9 cellular contexts compared by ENCODE assay signal in genomic region chr3:52046914-52047239, GRCh38. TPM values are rescaled to one million over a fixed set of nuclear protein-coding genes. Genes with fewer than 3 reads are reported as not detected.
A peak's percentile ranks its signal among the peaks of the same experiment; 100 is the strongest.
DNase-seq lines count a peak whose midpoint lies in the region; ATAC-seq and TF ChIP-seq lines count a peak whose summit lies in the region.
"Had no signal": no experiment of that assay in that cellular context is flagged by ENCODE, and none has a peak within 500 bp of the region (broad histone marks: within the 10 kb centered on the region; RNA-seq: fewer than 3 reads in every experiment).

No MANE protein-coding gene starts in this region.

- H4K8ac ChIP-seq in trophoblast cell (ENCODE audit: low read depth, low read length): peak overlapping the region; percentile 55

- H3K79me1 ChIP-seq in trophoblast cell (ENCODE audit: low read length): peaks cover 19% of the 10 kb centered on the region

- H4K12ac ChIP-seq in trophoblast cell (ENCODE audit: low read depth, low read length): peak overlapping the region; percentile 48

- H2AFZ ChIP-seq in trophoblast cell (ENCODE audit: insufficient read depth, low read length, poor library complexity): peak overlapping the region; percentile 40

- H3K4ac ChIP-seq in trophoblast cell (ENCODE audit: low read depth, low read length): peak overlapping the region; percentile 53

- H3K27ac ChIP-seq in SJSA1 (peak overlapping the region; percentile 96), esophagus muscularis mucosa (replicated peaks in 1 of 4) (peak overlapping the region; percentile 48 to 60 (median 55)), trophoblast cell (ENCODE audit: low read depth, low read length) (peak overlapping the region; percentile 22)
- H3K27ac ChIP-seq: cardiac muscle cell had no signal

- H3K4me3 ChIP-seq in AG10803 (ENCODE audit: low read length) (0 out of 2 replicates have a peak overlapping the region, but pooled peaks have one; percentile 20), SJSA1 (no peak overlapping the region), esophagus muscularis mucosa (no peak overlapping the region), trophoblast cell (ENCODE audit: low read depth, low read length) (no peak overlapping the region)
- H3K4me3 ChIP-seq: cardiac muscle cell had no signal

- peak overlapping the region; percentile 72 for H3K18ac ChIP-seq in trophoblast cell (ENCODE audit: low read length)

- H3K79me2 ChIP-seq in trophoblast cell (ENCODE audit: control insufficient read depth, insufficient read depth, low read length, poor library complexity): peaks cover 1% of the 10 kb centered on the region

- no peak for DNase-seq in AG10803 (ENCODE audit: low read depth)
- no peak for DNase-seq in SJSA1 (ENCODE audit: low read depth in 1 of 2, low spot score in 2 of 2)
- no peak for DNase-seq in esophagus muscularis mucosa (ENCODE audit: extremely low spot score)
- DNase-seq in trophoblast cell: no peak
- no peak for DNase-seq in NCI-H524 treated with DMSO at 0.1 percent for 48 hours (lab: John Stamatoyannopoulos, UW)
- no peak for DNase-seq in AG08396 (ENCODE audit: low spot score)
- DNase-seq in epidermal melanocyte (ENCODE audit: insufficient read length, low spot score): no peak

- H2BK12ac ChIP-seq in trophoblast cell (ENCODE audit: low read length): peak overlapping the region; percentile 85

- H2BK5ac ChIP-seq in trophoblast cell (ENCODE audit: low read depth, low read length, poor library complexity): peak overlapping the region; percentile 80

- H3K4me1 ChIP-seq in SJSA1 (replicated peaks): peaks cover 38% of the 10 kb centered on the region
- H3K4me1 ChIP-seq in esophagus muscularis mucosa: peaks cover 43 to 63% (median 49%) of the 10 kb centered on the region in 4 donors
- peaks cover 19 to 23% of the 10 kb centered on the region in 2 experiments for H3K4me1 ChIP-seq in trophoblast cell (ENCODE audit: control insufficient read depth in 1 of 2, insufficient read depth in 2 of 2, low read length in 2 of 2)

- no peak overlapping the region for H3K9ac ChIP-seq in trophoblast cell (ENCODE audit: low read length)

- H3K14ac ChIP-seq in trophoblast cell (ENCODE audit: low read length): peak overlapping the region; percentile 50

- intact Hi-C loops in esophagus muscularis mucosa (cut with DNase I): no loop called here

- peak overlapping the region; percentile 85 for H2BK120ac ChIP-seq in trophoblast cell (ENCODE audit: insufficient read depth, low read length, poor library complexity)

- H3K36me3 ChIP-seq in SJSA1 (peaks cover 32% of the 10 kb centered on the region), esophagus muscularis mucosa (peaks cover 18 to 45% (median 34%) of the 10 kb centered on the region in 4 donors), trophoblast cell (ENCODE audit: control insufficient read depth in 1 of 2, insufficient read depth in 2 of 2, low read length in 2 of 2) (peaks cover 19 to 22% of the 10 kb centered on the region in 2 experiments)

- H3K9me3 ChIP-seq in SJSA1 (replicated peaks): no peaks in the 10 kb centered on the region
- no peaks in the 10 kb centered on the region for H3K9me3 ChIP-seq in esophagus muscularis mucosa
- no peaks in the 10 kb centered on the region for H3K9me3 ChIP-seq in trophoblast cell (ENCODE audit: insufficient read depth, low read depth, low read length)

- H4K91ac ChIP-seq in trophoblast cell (ENCODE audit: low read depth, low read length): peak overlapping the region; percentile 94

- no peak for TF ChIP-seq EP300 in esophagus muscularis mucosa (IDR thresholded peaks at IDR 0.05)

- no peak for TF ChIP-seq POLR2A in esophagus muscularis mucosa (IDR thresholded peaks at IDR 0.05; ENCODE audit: low read depth)

- no peaks in the 10 kb centered on the region for H3K27me3 ChIP-seq in SJSA1 (replicated peaks)
- H3K27me3 ChIP-seq in esophagus muscularis mucosa: no peaks in the 10 kb centered on the region
- no peaks in the 10 kb centered on the region for H3K27me3 ChIP-seq in trophoblast cell (ENCODE audit: insufficient read depth, low read length)
- H3K27me3 ChIP-seq: cardiac muscle cell had no signal

- H3K23ac ChIP-seq in trophoblast cell (ENCODE audit: low read length): no peak overlapping the region

- TF ChIP-seq CTCF in AG10803 (conservative IDR thresholded peaks at IDR 0.05; ENCODE audit: low read length): no peak
- TF ChIP-seq CTCF in esophagus muscularis mucosa (IDR thresholded peaks at IDR 0.05): no peak

- no peak for ATAC-seq in GM18498 (IDR thresholded peaks at IDR 0.05; ENCODE audit: unreplicated experiment)

- H2AK5ac ChIP-seq in trophoblast cell (ENCODE audit: low read length): peak overlapping the region; percentile 96

- H3K4me2 ChIP-seq in trophoblast cell (ENCODE audit: low read length): no peak overlapping the region

- WGBS in esophagus muscularis mucosa: 84% methylated on average over 7 of the region's 7 CpGs
- no CpG with 5 or more reads among the region's 7 CpGs for WGBS in trophoblast cell (ENCODE audit: extremely low coverage, insufficient coverage, insufficient read length)

RNA-seq across cellular contexts. Expression of gene DUSP7, which starts 9.5 kb away (rescaled TPM):
- total RNA-seq in SJSA1 (2014; rRNA removed; shearing (Covaris generic)): 7.9 and 13.3 TPM in 2 replicates
- total RNA-seq in esophagus muscularis mucosa: 10 to 100 TPM in 3 of 4 donors, 1 to 10 TPM in 1; 10.0 to 23.5 (median 15.9) TPM
- polyA plus RNA-seq in trophoblast cell (2013): 14.1 and 15.4 TPM in 2 replicates

RNA-seq across cellular contexts. Expression of gene RPL29, which starts 51.2 kb away (rescaled TPM):
- total RNA-seq in SJSA1 (2014; rRNA removed; shearing (Covaris generic)): 462 and 868 TPM in 2 replicates
- total RNA-seq in esophagus muscularis mucosa: 1,000 to 10,000 TPM in 3 of 4 donors, 100 to 1,000 TPM in 1; 786 to 1,908 (median 1,382) TPM
- 1,473 and 1,577 TPM in 2 replicates for polyA plus RNA-seq in trophoblast cell (2013)

Comparison
In these comparisons a context has a peak if more than half of its experiments do, and no peak if none do; other contexts are left out.
1. H3K27ac ChIP-seq: peak in every context shown above with its lines; median percentile 96 in SJSA1; 55 in esophagus muscularis mucosa; 22 in trophoblast cell.